8 cellular contexts compared by ENCODE assay signal in genomic region chr1:35769188-35769758, GRCh38. TPM values are rescaled to one million over a fixed set of nuclear protein-coding genes. Genes with fewer than 3 reads are reported as not detected.
DNase-seq lines count a peak whose midpoint lies in the region; ATAC-seq and TF ChIP-seq lines count a peak whose summit lies in the region.

No MANE protein-coding gene starts in this region.

- no peaks in the 10 kb centered on the region for H3K27me3 Mint-ChIP-seq in activated naive CD4-positive, alpha-beta T cell treated with anti-CD3 and anti-CD28 coated beads, Interleukin-2, amount 50 U/mL, for 24 hours

- DNase-seq in HFF-Myc (ENCODE audit: extremely low read depth, low read depth): peak; percentile 61
- peak; percentile 89 for DNase-seq in MV-4-11 (lab: John Stamatoyannopoulos, UW)
- DNase-seq in SK-N-DZ (ENCODE audit: low spot score): peak; percentile 89
- DNase-seq in Right ventricle myocardium inferior (ENCODE audit: missing footprints): peak; percentile 91
- peak; percentile 64 to 86 (median 77) for DNase-seq in ovary
- peak; percentile 80 to 84 for DNase-seq in thyroid gland

- H3K9me3 Mint-ChIP-seq in activated naive CD4-positive, alpha-beta T cell treated with anti-CD3 and anti-CD28 coated beads, Interleukin-2, amount 50 U/mL, for 24 hours: no peaks in the 10 kb centered on the region

- peaks cover 7% of the 10 kb centered on the region for H3K4me1 Mint-ChIP-seq in activated naive CD4-positive, alpha-beta T cell treated with anti-CD3 and anti-CD28 coated beads, Interleukin-2, amount 50 U/mL, for 24 hours

- H3K36me3 Mint-ChIP-seq in activated naive CD4-positive, alpha-beta T cell treated with anti-CD3 and anti-CD28 coated beads, Interleukin-2, amount 50 U/mL, for 24 hours: no peaks in the 10 kb centered on the region

- no peak overlapping the region for H3K27ac ChIP-seq in ovary
- H3K27ac ChIP-seq in thyroid gland: peak overlapping the region in 2 of 3 donors; percentile 54 to 56

- WGBS in ovary, 3 donors: 0 to 1% (median 1%) methylated on average over 24 to 58 of the region's 58 CpGs
- 0 to 1% methylated on average over 21 to 37 of the region's 58 CpGs for WGBS in thyroid gland, 2 donors

- intact Hi-C loops in Right ventricle myocardium inferior (cut with DNase I): loop anchor here (1.0 kb wide), 1 partner anchor 128 kb away; the partner anchor contains the start of gene PSMB2
- intact Hi-C loops in ovary (cut with DNase I): no loop called here
- intact Hi-C loops in thyroid gland (cut with DNase I): no loop called here

- no peaks in the 10 kb centered on the region for H3K4me1 ChIP-seq in ovary (ENCODE audit: insufficient read depth)
- peaks cover 0 to 1% of the 10 kb centered on the region in 2 donors for H3K4me1 ChIP-seq in thyroid gland

- H3K9me3 ChIP-seq in ovary (no peaks in the 10 kb centered on the region), thyroid gland (no peaks in the 10 kb centered on the region)

- H3K27me3 ChIP-seq in ovary: no peaks in the 10 kb centered on the region
- no peaks in the 10 kb centered on the region for H3K27me3 ChIP-seq in thyroid gland

- peak overlapping the region; percentile 44 for H3K27ac Mint-ChIP-seq in activated naive CD4-positive, alpha-beta T cell treated with anti-CD3 and anti-CD28 coated beads, Interleukin-2, amount 50 U/mL, for 24 hours

- TF ChIP-seq EP300 in ovary (IDR thresholded peaks at IDR 0.05): no peak

- peak overlapping the region; percentile 77 for H3K4me3 ChIP-seq in GM08714 (ENCODE audit: low read length)
- H3K4me3 ChIP-seq in HFF-Myc (replicated peaks; ENCODE audit: low read depth, low read length): peak overlapping the region; percentile 48
- peak overlapping the region; percentile 42 for H3K4me3 ChIP-seq in ovary
- peak overlapping the region; percentile 65 to 79 (median 66) for H3K4me3 ChIP-seq in thyroid gland (replicated peaks in 1 of 3)

- TF ChIP-seq POLR2A in ovary (IDR thresholded peaks at IDR 0.05): no peak
- peak in 1 of 2 donors; percentile 51 for TF ChIP-seq POLR2A in thyroid gland (IDR thresholded peaks at IDR 0.05)

- peak overlapping the region; percentile 83 for H3K4me3 Mint-ChIP-seq in activated naive CD4-positive, alpha-beta T cell treated with anti-CD3 and anti-CD28 coated beads, Interleukin-2, amount 50 U/mL, for 24 hours

- TF ChIP-seq CTCF in HFF-Myc (IDR thresholded peaks at IDR 0.05; ENCODE audit: low read depth, low read length, missing control alignments) (peak; percentile 5), ovary (IDR thresholded peaks at IDR 0.05) (peak in 1 of 3 donors; percentile 11), thyroid gland (IDR thresholded peaks at IDR 0.05) (peak in 1 of 6 experiments; percentile 16)

- H3K36me3 ChIP-seq in ovary (no peaks in the 10 kb centered on the region), thyroid gland (no peaks in the 10 kb centered on the region)

- ATAC-seq in Right ventricle myocardium inferior: peak; percentile 91

RNA-seq across cellular contexts. Expression of gene CLSPN, which starts 0.5 kb away (rescaled TPM):
- polyA plus RNA-seq in SK-N-DZ (2014; cell fraction: cytosol; rRNA removed): 16.2 and 22.4 TPM in 2 replicates
- 8.7 and 13.2 TPM in 2 replicates for polyA plus RNA-seq in SK-N-DZ (2014; cell fraction: nucleus; rRNA removed)
- total RNA-seq in Right ventricle myocardium inferior (0.95 TPM), ovary (1 to 10 TPM in 1 of 7 donors, under 1 TPM in 4, not detected in 2; 0.05 to 1.8 (median 0.20) TPM), thyroid gland (under 1 TPM in 3 of 4 donors, not detected in 1; 0.11 to 0.63 (median 0.27) TPM)
- polyA plus RNA-seq in ovary: under 1 TPM; 0.15 to 0.60 TPM

RNA-seq across cellular contexts. Expression of gene AGO4, which starts 38.5 kb away (rescaled TPM):
- polyA plus RNA-seq in SK-N-DZ (2014; cell fraction: cytosol; rRNA removed): 6.0 and 7.4 TPM in 2 replicates
- polyA plus RNA-seq in SK-N-DZ (2014; cell fraction: nucleus; rRNA removed): 4.6 and 9.6 TPM in 2 replicates
- total RNA-seq in Right ventricle myocardium inferior (16.5 TPM), ovary (10 to 100 TPM in 3 of 7 donors, 1 to 10 TPM in 4; 6.5 to 14.3 (median 9.9) TPM), thyroid gland (10 to 100 TPM; 10.2 to 25.4 (median 13.2) TPM)
- polyA plus RNA-seq in ovary: 1 to 10 TPM; 6.7 to 10.0 TPM

RNA-seq across cellular contexts. Expression of gene C1orf216, which starts 50.6 kb away (rescaled TPM):
- polyA plus RNA-seq in SK-N-DZ (2014; cell fraction: cytosol; rRNA removed): 5.3 and 5.7 TPM in 2 replicates
- polyA plus RNA-seq in SK-N-DZ (2014; cell fraction: nucleus; rRNA removed): 9.0 and 12.7 TPM in 2 replicates
- total RNA-seq in Right ventricle myocardium inferior: 9.8 TPM
- 10 to 100 TPM in 5 of 7 donors, 1 to 10 TPM in 2; 8.0 to 13.8 (median 12.1) TPM for total RNA-seq in ovary
- 10 to 100 TPM in 1 of 2 donors, 1 to 10 TPM in 1; 6.5 to 20.0 TPM for polyA plus RNA-seq in ovary
- total RNA-seq in thyroid gland: 1 to 10 TPM; 8.0 to 9.9 (median 8.4) TPM

Comparison
In these comparisons a context has a peak if more than half of its experiments do, and no peak if none do; other contexts are left out.
1. H3K27ac ChIP-seq: peak in thyroid gland (2 of 3); none in ovary (0 of 2).
2. Peak in every context shown above with its lines, with median percentiles within 50 percentile points of each other: H3K4me3 ChIP-seq and DNase-seq.